In genomic region chr10:131110241-131110783, GRCh38 we compare ENCODE assay signal across 21 cellular contexts.
"Had no signal": no experiment of that assay in that cellular context is flagged by ENCODE, and none has a peak within 500 bp of the region (broad histone marks: within the 10 kb centered on the region; RNA-seq: fewer than 3 reads in every experiment).

No MANE protein-coding gene starts in this region.

- H3K9me3 ChIP-seq: gastrocnemius medialis, lower lobe of right lung had no signal

- DNase-seq: dermis blood vessel endothelial cell; effector CD4-positive, alpha-beta T cell; effector memory CD4-positive, alpha-beta T cell; esophagus squamous epithelium; foreskin fibroblast; foreskin melanocyte; gastrocnemius medialis; glutamatergic neuron; heart right ventricle; left cardiac atrium; left lung; left ventricle myocardium superior; lower lobe of right lung; mesenchymal stem cell; mucosa of descending colon had no signal

- H3K36me3 ChIP-seq: esophagus squamous epithelium, gastrocnemius medialis, heart right ventricle, left lung, lower lobe of right lung had no signal

- FAIRE-seq: colon, endothelial cell of umbilical vein, islet of Langerhans, keratinocyte had no signal

- H3K4me3 Mint-ChIP-seq: mesothelial cell of epicardium had no signal

- H3K4me3 ChIP-seq: coronary artery, esophagus squamous epithelium, gastrocnemius medialis, heart right ventricle, left lung, lower lobe of right lung, mucosa of descending colon had no signal

- H3K27ac Mint-ChIP-seq: mesothelial cell of epicardium had no signal

- H3K27ac ChIP-seq: coronary artery, esophagus squamous epithelium, gastrocnemius medialis, heart right ventricle, left lung, lower lobe of right lung had no signal

- H3K4me1 ChIP-seq: esophagus squamous epithelium, gastrocnemius medialis, heart right ventricle, left lung, lower lobe of right lung had no signal

- ATAC-seq: gastrocnemius medialis, heart right ventricle, left lung, left ventricle myocardium superior, lower lobe of right lung, mucosa of descending colon had no signal
